ENCODE assay signal across 17 cellular contexts in the genomic region with DNA sequence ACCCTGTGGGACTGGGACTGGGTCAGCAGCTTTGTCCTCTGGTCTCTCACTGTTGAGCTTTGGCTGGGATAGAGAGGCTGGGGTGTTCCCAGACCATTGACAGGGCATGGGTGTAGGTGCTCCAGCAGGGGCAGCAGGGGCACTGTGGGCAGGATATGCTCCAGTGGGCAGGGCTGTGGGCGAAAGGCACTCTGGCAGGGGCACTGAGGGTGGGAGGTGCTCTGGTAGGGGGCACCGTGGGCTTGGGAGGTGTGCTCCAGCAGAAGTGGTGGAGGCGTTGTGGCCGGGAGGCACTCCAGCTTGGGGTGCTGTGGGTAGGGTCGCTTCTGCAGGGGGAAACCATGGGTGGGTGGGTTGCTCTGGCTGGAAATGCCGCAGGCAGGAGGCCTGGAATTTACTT.
A peak's percentile ranks its signal among the peaks of the same experiment; 100 is the strongest.
DNase-seq lines count a peak whose midpoint lies in the region; ATAC-seq and TF ChIP-seq lines count a peak whose summit lies in the region.
"Had no signal": no experiment of that assay in that cellular context is flagged by ENCODE, and none has a peak within 500 bp of the region (broad histone marks: within the 10 kb centered on the region; RNA-seq: fewer than 3 reads in every experiment).

No MANE protein-coding gene starts in this region.

- H3K9me3 ChIP-seq in HEK293 (ENCODE audit: control insufficient read depth, insufficient read depth, low read depth, low read length) (no peaks in the 10 kb centered on the region), RWPE2 (ENCODE audit: severe bottlenecking) (peaks cover 5% of the 10 kb centered on the region), neuronal stem cell (replicated peaks in 1 of 2; ENCODE audit: control insufficient read depth in 2 of 2, insufficient read depth in 1 of 2, low read depth in 1 of 2, low read length in 2 of 2) (no peaks in the 10 kb centered on the region), endodermal cell (ENCODE audit: control insufficient read depth, low read length) (peaks cover 13% of the 10 kb centered on the region)

- no peak overlapping the region for H2BK120ac ChIP-seq in neuronal stem cell (ENCODE audit: low read depth, low read length)

- no CpG with 5 or more reads among the region's 6 CpGs for WGBS in neuronal stem cell (ENCODE audit: extremely low coverage in 2 of 2, insufficient read length in 2 of 2, insufficient replicate concordance in 1 of 2), 2 donors
- 87% methylated on average over 6 of the region's 6 CpGs; no CpG with 5 or more reads in 1 of the 2 experiments for WGBS in endodermal cell (ENCODE audit: insufficient coverage in 1 of 2, insufficient read length in 1 of 2), 2 experiments

- ATAC-seq in RWPE2 (ENCODE audit: low read depth), result no peak
- no peak for ATAC-seq in activated CD4-positive, alpha-beta T cell treated with anti-CD3 and anti-CD28 coated beads for 36 hours
- ATAC-seq: HCT116 had no signal

- H3K4me1 ChIP-seq in HEK293 (ENCODE audit: control insufficient read depth, insufficient read depth, low read length), result peaks cover 3% of the 10 kb centered on the region
- H3K4me1 ChIP-seq in RWPE2 (ENCODE audit: insufficient read depth, poor library complexity, severe bottlenecking), result no peaks in the 10 kb centered on the region
- H3K4me1 ChIP-seq in neuronal stem cell (ENCODE audit: control insufficient read depth in 2 of 2, insufficient read depth in 1 of 2, low read depth in 1 of 2, low read length in 2 of 2), result no peaks in the 10 kb centered on the region
- H3K4me1 ChIP-seq in endodermal cell (ENCODE audit: control insufficient read depth, insufficient read depth, low read length), result no peaks in the 10 kb centered on the region

- H3K18ac ChIP-seq in neuronal stem cell (ENCODE audit: low read length), result peak overlapping the region; percentile 59

- H3K9ac ChIP-seq in neuronal stem cell (ENCODE audit: low read depth, low read length, poor library complexity) (peak overlapping the region; percentile 13), endodermal cell (ENCODE audit: extremely low read depth, low read length, poor library complexity, severe bottlenecking) (no peak overlapping the region)

- POLR2A ChIA-PET in HEK293 (lab: Yijun Ruan, JAX), result no interaction called here
- POLR2A ChIA-PET in activated CD4-positive, alpha-beta T cell treated with anti-CD3 and anti-CD28 coated beads for 36 hours (lab: Charles Lee), result no interaction called here

- H3K4me3 ChIP-seq in HEK293 (ENCODE audit: low read depth, low read length) (no peak overlapping the region), RWPE2 (ENCODE audit: severe bottlenecking) (no peak overlapping the region), neuronal stem cell (ENCODE audit: low read length in 2 of 2) (peak overlapping the region in 1 of 2 donors; percentile 58), endodermal cell (ENCODE audit: low read length) (no peak overlapping the region)

- no peak overlapping the region for H3K4ac ChIP-seq in neuronal stem cell (ENCODE audit: low read length)

- intact Hi-C loops in activated CD4-positive, alpha-beta T cell treated with anti-CD3 and anti-CD28 coated beads for 36 hours (cut with DNase I, micrococcal nuclease), result no loop called here

- H2AFZ ChIP-seq in neuronal stem cell (ENCODE audit: low read length), result no peak overlapping the region

- H3K27ac ChIP-seq in HEK293 (ENCODE audit: extremely low read depth, low read depth, low read length) (no peak overlapping the region), RWPE2 (ENCODE audit: poor library complexity, severe bottlenecking) (no peak overlapping the region), neuronal stem cell (replicated peaks; ENCODE audit: low read length) (no peak overlapping the region), endodermal cell (ENCODE audit: low read depth, low read length) (no peak overlapping the region)
- H3K27ac ChIP-seq: 22Rv1 had no signal

- H2BK15ac ChIP-seq in neuronal stem cell (ENCODE audit: low read length), result no peak overlapping the region

- H3K14ac ChIP-seq in neuronal stem cell (ENCODE audit: low read length), result peak overlapping the region; percentile 75

- no peaks in the 10 kb centered on the region for H3K36me3 Mint-ChIP-seq in activated CD4-positive, alpha-beta T cell treated with anti-CD3 and anti-CD28 coated beads for 36 hours (ENCODE audit: low read depth)
- H3K36me3 Mint-ChIP-seq in endodermal cell (ENCODE audit: low read depth), result peaks cover 5% of the 10 kb centered on the region
- H3K36me3 Mint-ChIP-seq: CD4-positive, alpha-beta memory T cell had no signal

- peak; percentile 9 for DNase-seq in AG20443 (ENCODE audit: low spot score)
- peak; percentile 65 for DNase-seq in RWPE2 (ENCODE audit: low spot score)
- DNase-seq in neuronal stem cell (ENCODE audit: low spot score), result no peak
- DNase-seq in effector CD4-positive, alpha-beta T cell, result no peak
- DNase-seq in NCI-H345 (lab: John Stamatoyannopoulos, UW), result no peak
- DNase-seq in activated CD4-positive, alpha-beta T cell treated with anti-CD3 and anti-CD28 coated beads for 36 hours, result no peak
- DNase-seq in endodermal cell, result no peak
- DNase-seq: C1 segment of cervical spinal cord; Calu3; CD4-positive, alpha-beta memory T cell; COR-L47; DMS153; DND-41; H9 had no signal

- no peaks in the 10 kb centered on the region for H3K79me1 ChIP-seq in neuronal stem cell (ENCODE audit: low read depth, low read length)

- H2BK5ac ChIP-seq in neuronal stem cell (ENCODE audit: low read length), result no peak overlapping the region

- H2AK5ac ChIP-seq in neuronal stem cell (ENCODE audit: low read depth, low read length), result no peak overlapping the region

- no peak for TF ChIP-seq CTCF in HEK293 (tag by site-specific recombination; IDR thresholded peaks at IDR 0.05)
- no peak for TF ChIP-seq CTCF in RWPE2 (IDR thresholded peaks at IDR 0.05; ENCODE audit: poor library complexity, severe bottlenecking)
- TF ChIP-seq CTCF in endodermal cell (conservative IDR thresholded peaks at IDR 0.05), result no peak

- H3K23ac ChIP-seq in neuronal stem cell (ENCODE audit: low read depth, low read length, poor library complexity), result no peak overlapping the region

- H3K4me3 Mint-ChIP-seq in activated CD4-positive, alpha-beta T cell treated with anti-CD3 and anti-CD28 coated beads for 36 hours, result no peak overlapping the region
- no peak overlapping the region for H3K4me3 Mint-ChIP-seq in endodermal cell
- H3K4me3 Mint-ChIP-seq: CD4-positive, alpha-beta memory T cell; H9 had no signal

- H3K36me3 ChIP-seq in HEK293 (ENCODE audit: control insufficient read depth in 2 of 2, insufficient read depth in 1 of 2, low read length in 2 of 2) (no peaks in the 10 kb centered on the region), RWPE2 (ENCODE audit: low read depth) (no peaks in the 10 kb centered on the region), neuronal stem cell (replicated peaks in 1 of 2; ENCODE audit: control insufficient read depth in 2 of 2, insufficient read depth in 2 of 2, low read length in 2 of 2) (no peaks in the 10 kb centered on the region), endodermal cell (ENCODE audit: control insufficient read depth, insufficient read depth, low read length) (no peaks in the 10 kb centered on the region)

- H3K4me1 Mint-ChIP-seq in activated CD4-positive, alpha-beta T cell treated with anti-CD3 and anti-CD28 coated beads for 36 hours, result no peaks in the 10 kb centered on the region
- H3K4me1 Mint-ChIP-seq in endodermal cell, result no peaks in the 10 kb centered on the region
- H3K4me1 Mint-ChIP-seq: CD4-positive, alpha-beta memory T cell; H9 had no signal

- H3K4me2 ChIP-seq in neuronal stem cell (ENCODE audit: insufficient read depth, low read length, poor library complexity, severe bottlenecking), result no peak overlapping the region

- CTCF ChIA-PET in HEK293 (lab: Yijun Ruan, JAX), result interaction anchor here (0.7 to 0.8 kb wide), 2 partner anchors 274 to 436 kb away, joined by 3 read pairs; no protein-coding TSS in a partner anchor
- CTCF ChIA-PET in activated CD4-positive, alpha-beta T cell treated with anti-CD3 and anti-CD28 coated beads for 36 hours (lab: Charles Lee), result interaction anchor here (1.5 kb wide), 1 partner anchor 12 kb away, joined by 4 read pairs; no protein-coding TSS in a partner anchor

- H4K91ac ChIP-seq in neuronal stem cell (ENCODE audit: low read depth, low read length, poor library complexity), result no peak overlapping the region

- no peak overlapping the region for H4K8ac ChIP-seq in neuronal stem cell (ENCODE audit: low read depth, low read length)

- peaks cover 25% of the 10 kb centered on the region for H3K27me3 Mint-ChIP-seq in activated CD4-positive, alpha-beta T cell treated with anti-CD3 and anti-CD28 coated beads for 36 hours
- no peaks in the 10 kb centered on the region for H3K27me3 Mint-ChIP-seq in endodermal cell (ENCODE audit: insufficient read depth)

- no peaks in the 10 kb centered on the region for H3K27me3 ChIP-seq in RWPE2 (ENCODE audit: insufficient read depth, poor library complexity, severe bottlenecking)
- H3K27me3 ChIP-seq in neuronal stem cell (ENCODE audit: control insufficient read depth in 3 of 3, insufficient read depth in 3 of 3, low read depth in 1 of 3, low read length in 3 of 3), result no peaks in the 10 kb centered on the region
- H3K27me3 ChIP-seq in endodermal cell (ENCODE audit: control insufficient read depth, insufficient read depth, low read length, poor library complexity, severe bottlenecking), result no peaks in the 10 kb centered on the region

- peaks cover 7% of the 10 kb centered on the region for H3K9me3 Mint-ChIP-seq in activated CD4-positive, alpha-beta T cell treated with anti-CD3 and anti-CD28 coated beads for 36 hours (ENCODE audit: low read depth)
- peaks cover 18% of the 10 kb centered on the region for H3K9me3 Mint-ChIP-seq in endodermal cell

- no peak overlapping the region for H2BK12ac ChIP-seq in neuronal stem cell (ENCODE audit: low read length)

- no peak overlapping the region for H3K27ac Mint-ChIP-seq in activated CD4-positive, alpha-beta T cell treated with anti-CD3 and anti-CD28 coated beads for 36 hours
- no peak overlapping the region for H3K27ac Mint-ChIP-seq in endodermal cell
- H3K27ac Mint-ChIP-seq: CD4-positive, alpha-beta memory T cell; H9 had no signal

TF ChIP-seq in HEK293, 187 proteins besides CTCF, POLR2A, EP300 and RAD21 (continues in another document):
- TF ChIP-seq ZFP37 (tag by site-specific recombination; IDR thresholded peaks at IDR 0.05) (no peak), ZNF785 (tag by site-specific recombination; IDR thresholded peaks at IDR 0.05) (no peak), EGR2 (tag by site-specific recombination; IDR thresholded peaks at IDR 0.05; ENCODE audit: low read depth) (peak; percentile 96), ZFHX2 (tag by site-specific recombination; conservative IDR thresholded peaks at IDR 0.05) (peak; percentile 97)
- TF ChIP-seq, protein P1, sequence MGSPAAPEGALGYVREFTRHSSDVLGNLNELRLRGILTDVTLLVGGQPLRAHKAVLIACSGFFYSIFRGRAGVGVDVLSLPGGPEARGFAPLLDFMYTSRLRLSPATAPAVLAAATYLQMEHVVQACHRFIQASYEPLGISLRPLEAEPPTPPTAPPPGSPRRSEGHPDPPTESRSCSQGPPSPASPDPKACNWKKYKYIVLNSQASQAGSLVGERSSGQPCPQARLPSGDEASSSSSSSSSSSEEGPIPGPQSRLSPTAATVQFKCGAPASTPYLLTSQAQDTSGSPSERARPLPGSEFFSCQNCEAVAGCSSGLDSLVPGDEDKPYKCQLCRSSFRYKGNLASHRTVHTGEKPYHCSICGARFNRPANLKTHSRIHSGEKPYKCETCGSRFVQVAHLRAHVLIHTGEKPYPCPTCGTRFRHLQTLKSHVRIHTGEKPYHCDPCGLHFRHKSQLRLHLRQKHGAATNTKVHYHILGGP (tag by site-specific recombination; IDR thresholded peaks at IDR 0.05), result no peak

Comparison
In these comparisons a context has a peak if more than half of its experiments do, and no peak if none do; other contexts are left out.
1. DNase-seq: peak in AG20443 (single experiment) and RWPE2 (single experiment); none in neuronal stem cell (single experiment), effector CD4-positive, alpha-beta T cell (single experiment), NCI-H345 (single experiment), activated CD4-positive, alpha-beta T cell treated with anti-CD3 and anti-CD28 coated beads for 36 hours (single experiment) and endodermal cell (single experiment).